In the genomic region with DNA sequence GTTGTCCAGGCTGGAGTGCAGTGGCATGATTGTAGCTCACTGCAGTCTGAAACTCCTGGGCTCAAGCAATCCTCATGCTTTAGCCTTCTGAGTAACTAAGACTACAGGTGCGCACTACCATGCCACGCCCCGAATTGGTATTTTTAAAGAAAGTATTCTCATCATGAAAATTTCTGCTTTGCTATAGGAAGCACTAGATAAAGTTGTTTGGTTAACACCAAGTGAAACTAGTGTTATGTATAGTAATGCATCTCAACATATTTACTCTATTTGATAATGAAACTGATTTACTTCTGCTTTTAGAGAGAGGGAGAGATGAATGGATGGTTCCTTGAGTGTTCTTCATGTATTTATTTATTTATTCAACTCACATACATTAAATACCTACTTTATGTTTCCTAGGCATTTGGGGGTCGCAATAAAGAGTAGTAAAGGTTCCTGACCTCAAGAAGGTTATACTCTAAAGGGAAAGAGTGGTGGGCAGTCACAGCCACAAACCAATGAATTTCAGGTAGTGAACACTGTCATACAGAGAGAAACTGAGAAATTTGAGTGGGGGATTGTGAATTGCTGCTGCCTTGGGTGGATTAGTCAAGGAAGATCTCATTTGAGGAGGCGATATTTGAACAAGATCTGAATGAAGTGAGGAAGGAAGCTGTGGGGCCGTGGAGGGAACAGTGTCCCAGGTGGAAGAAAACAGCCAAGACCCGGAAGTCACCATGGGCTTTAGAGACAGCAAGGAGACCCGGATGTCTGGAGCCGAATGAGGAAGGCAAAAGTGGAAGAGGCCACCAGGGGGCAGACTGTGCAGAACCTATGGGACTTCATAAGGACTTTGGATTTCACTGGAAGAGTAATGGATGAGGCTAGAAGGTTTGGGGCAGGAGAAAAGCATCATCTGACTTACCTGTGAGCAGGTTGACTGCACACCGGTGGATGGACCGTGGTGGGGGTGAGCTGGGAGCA, we compare ENCODE assay signal across 8 cellular contexts.
DNase-seq lines count a peak whose midpoint lies in the region; ATAC-seq, FAIRE-seq and TF ChIP-seq lines count a peak whose summit lies in the region.

No MANE protein-coding gene starts in this region.

- in situ Hi-C loops in astrocyte of the cerebellum (cut with HindIII; ENCODE audit: low sequenced_read_pairs) = no loop called here

- H3K4me2 ChIP-seq in keratinocyte (ENCODE audit: control insufficient read depth, extremely low read depth, insufficient read depth, low read depth, low read length) = no peak overlapping the region

- no peaks in the 10 kb centered on the region for H3K9me1 ChIP-seq in keratinocyte (ENCODE audit: control insufficient read depth, extremely low read depth, insufficient read depth, low read length)

- H3K4me3 ChIP-seq in astrocyte of the cerebellum (ENCODE audit: low read depth, low read length) = no peak overlapping the region
- no peak overlapping the region for H3K4me3 ChIP-seq in keratinocyte (ENCODE audit: control insufficient read depth in 2 of 3, extremely low read depth in 1 of 3, insufficient read depth in 2 of 3, low read depth in 1 of 3, low read length in 3 of 3)
- no peak overlapping the region for H3K4me3 ChIP-seq in stomach
- no peak overlapping the region for H3K4me3 ChIP-seq in sigmoid colon

- ATAC-seq in GM19043 (IDR thresholded peaks at IDR 0.05; ENCODE audit: low read depth, unreplicated experiment) (peak; percentile 47), HG03280 (IDR thresholded peaks at IDR 0.05; ENCODE audit: unreplicated experiment) (peak; percentile 79)

- DNase-seq in D721Med (ENCODE audit: insufficient read length, low spot score) (no peak), RCC 7860 (ENCODE audit: low spot score) (peak; percentile 21), astrocyte of the cerebellum (ENCODE audit: low read depth) (peak; percentile 2), keratinocyte (ENCODE audit: low read depth, low spot score) (no peak), stomach (peak; percentile 51), sigmoid colon (no peak)

- H4K20me1 ChIP-seq in keratinocyte (ENCODE audit: control insufficient read depth, extremely low read depth, insufficient read depth, low read length) = no peaks in the 10 kb centered on the region

- intact Hi-C loops in stomach (cut with DNase I; ENCODE audit: low total_unique reads) = no loop called here
- intact Hi-C loops in sigmoid colon (cut with DNase I) = no loop called here

- no peak overlapping the region for H2AFZ ChIP-seq in keratinocyte (ENCODE audit: control insufficient read depth, low read length)

- H3K36me3 ChIP-seq in keratinocyte (ENCODE audit: control insufficient read depth in 2 of 2, extremely low read depth in 1 of 2, insufficient read depth in 2 of 2, low read length in 2 of 2) = no peaks in the 10 kb centered on the region
- H3K36me3 ChIP-seq in stomach = no peaks in the 10 kb centered on the region
- no peaks in the 10 kb centered on the region for H3K36me3 ChIP-seq in sigmoid colon

- no peak overlapping the region for H3K9ac ChIP-seq in keratinocyte (ENCODE audit: control insufficient read depth, extremely low read depth, insufficient read depth, low read length)

- dilution Hi-C loops in keratinocyte (cut with MboI; ENCODE audit: extremely low pct_ligation_motif_present, low sequenced_read_pairs) = no loop called here

- H3K27me3 ChIP-seq in keratinocyte (ENCODE audit: control insufficient read depth, extremely low read depth, insufficient read depth, low read length) (no peaks in the 10 kb centered on the region), stomach (no peaks in the 10 kb centered on the region), sigmoid colon (no peaks in the 10 kb centered on the region)

- no peaks in the 10 kb centered on the region for H3K79me2 ChIP-seq in keratinocyte (ENCODE audit: control insufficient read depth, insufficient read depth, low read length)

- H3K27ac ChIP-seq in keratinocyte (ENCODE audit: control insufficient read depth, insufficient read depth, low read length) (no peak overlapping the region), stomach (no peak overlapping the region), sigmoid colon (no peak overlapping the region)

- FAIRE-seq in D721Med (lab: Jason Lieb, UNC) (no peak), RCC 7860 (lab: Jason Lieb, UNC) (no peak), keratinocyte (lab: Jason Lieb, UNC) (no peak)

- 77 to 86% (median 81%) methylated on average over 11 of the region's 11 CpGs for WGBS in stomach, 5 donors
- 80 to 81% methylated on average over 11 of the region's 11 CpGs for WGBS in sigmoid colon, 2 donors

- TF ChIP-seq POLR2A in stomach (IDR thresholded peaks at IDR 0.05) = no peak
- TF ChIP-seq POLR2A in sigmoid colon (IDR thresholded peaks at IDR 0.05) = no peak

- H3K9me3 ChIP-seq in keratinocyte (ENCODE audit: control insufficient read depth, low read depth, low read length) (no peaks in the 10 kb centered on the region), stomach (no peaks in the 10 kb centered on the region), sigmoid colon (no peaks in the 10 kb centered on the region)

- peak; percentile 28 for TF ChIP-seq CTCF in D721Med (IDR thresholded peaks at IDR 0.05; ENCODE audit: insufficient read depth, missing control alignments)
- peak; percentile 63 for TF ChIP-seq CTCF in astrocyte of the cerebellum (IDR thresholded peaks at IDR 0.05; ENCODE audit: low read depth, low read length, missing control alignments)
- peak; percentile 59 to 67 (median 63) for TF ChIP-seq CTCF in keratinocyte (optimal IDR thresholded peaks at IDR 0.05 in 1 of 3, IDR thresholded peaks at IDR 0.05 in 1 of 3, conservative IDR thresholded peaks at IDR 0.05 in 1 of 3; ENCODE audit: extremely low read depth in 1 of 3, insufficient read depth in 2 of 3, low read length in 3 of 3)
- TF ChIP-seq CTCF in stomach (IDR thresholded peaks at IDR 0.05) = peak in 3 of 7 experiments; percentile 12 to 37 (median 23)
- TF ChIP-seq CTCF in sigmoid colon (IDR thresholded peaks at IDR 0.05) = peak in 1 of 4 experiments; percentile 26

- TF ChIP-seq EP300 in stomach (IDR thresholded peaks at IDR 0.05) (no peak), sigmoid colon (IDR thresholded peaks at IDR 0.05) (no peak)

- peaks cover 15% of the 10 kb centered on the region for H3K4me1 ChIP-seq in keratinocyte (ENCODE audit: control insufficient read depth, extremely low read depth, insufficient read depth, low read length)
- no peaks in the 10 kb centered on the region for H3K4me1 ChIP-seq in stomach
- no peaks in the 10 kb centered on the region for H3K4me1 ChIP-seq in sigmoid colon

Comparison
In these comparisons a context has a peak if more than half of its experiments do, and no peak if none do; other contexts are left out.
1. DNase-seq: peak in RCC 7860 (single experiment), astrocyte of the cerebellum (single experiment) and stomach (single experiment); none in D721Med (single experiment), keratinocyte (single experiment) and sigmoid colon (single experiment).